ENCODE assay signal across 8 cellular contexts in the genomic region with DNA sequence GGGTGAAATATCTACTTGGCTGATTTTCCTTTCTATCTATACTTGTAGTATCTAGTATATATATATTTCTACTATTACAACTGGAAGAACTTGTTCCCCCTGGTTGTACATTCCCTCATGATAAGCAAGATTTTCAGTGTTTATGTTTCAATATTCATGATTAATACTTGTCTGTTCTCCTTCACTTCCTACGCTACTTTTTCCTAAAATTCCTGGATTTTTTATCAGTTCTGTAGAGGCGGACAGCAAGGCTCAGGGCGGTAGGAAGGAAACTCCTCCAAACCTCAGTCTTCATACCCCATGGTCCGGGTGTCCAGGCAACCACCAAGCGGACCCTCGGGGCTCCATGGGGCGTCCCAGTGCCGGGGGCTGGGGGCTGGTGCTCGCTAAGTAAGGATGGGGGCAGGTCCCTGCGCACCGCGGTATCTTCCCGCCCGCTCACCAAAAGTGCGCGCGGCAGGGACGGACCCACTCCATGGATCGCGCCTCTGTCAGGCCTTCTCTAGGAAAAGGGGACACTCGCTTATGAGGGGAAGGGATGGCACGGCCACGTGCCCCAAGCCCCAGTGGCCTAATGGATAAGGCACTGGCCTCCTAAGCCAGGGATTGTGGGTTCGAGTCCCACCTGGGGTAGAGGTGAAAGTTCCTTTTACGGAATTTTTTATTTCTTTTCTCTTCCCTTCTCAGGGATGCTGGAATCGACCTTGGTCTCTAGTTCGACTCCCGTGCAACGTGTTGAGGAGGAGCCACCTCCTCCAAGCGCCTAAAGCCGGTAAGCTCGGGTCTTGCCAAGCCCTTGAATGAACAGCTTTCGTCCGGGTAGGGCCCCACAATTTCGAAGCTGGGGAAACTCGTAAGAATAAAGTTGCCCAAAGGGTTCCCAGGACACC. TPM values are rescaled to one million over a fixed set of nuclear protein-coding genes. Genes with fewer than 3 reads are reported as not detected.
DNase-seq lines count a peak whose midpoint lies in the region; TF ChIP-seq lines count a peak whose summit lies in the region.

No MANE protein-coding gene starts in this region.

- TF ChIP-seq CTCF in NB4 (IDR thresholded peaks at IDR 0.05; ENCODE audit: low read depth, low read length), result no peak
- no peak for TF ChIP-seq CTCF in SK-N-SH (IDR thresholded peaks at IDR 0.05)
- TF ChIP-seq CTCF in stomach (IDR thresholded peaks at IDR 0.05), result no peak

- peak overlapping the region; percentile 92 for H2AFZ ChIP-seq in SK-N-SH (ENCODE audit: low read depth)
- peak overlapping the region; percentile 98 for H2AFZ ChIP-seq in neuronal stem cell (ENCODE audit: low read length)

- no peak overlapping the region for H2BK12ac ChIP-seq in neuronal stem cell (ENCODE audit: low read length)

- TF ChIP-seq EP300 in SK-N-SH (IDR thresholded peaks at IDR 0.05; ENCODE audit: borderline replicate concordance in 1 of 2, low read depth in 1 of 2, low read length in 1 of 2) (peak in 1 of 2 experiments; percentile 46; a peak in 1 of 4 replicates), stomach (IDR thresholded peaks at IDR 0.05) (no peak)

- H3F3A ChIP-seq in SK-N-SH (replicated peaks; ENCODE audit: insufficient read depth), result peaks cover 44% of the 10 kb centered on the region

- POLR2A ChIA-PET in SK-N-SH (lab: Yijun Ruan, JAX), result interaction anchor here (0.7 to 2.2 kb wide), 5 partner anchors 21 to 256 kb away, joined by 3 to 40 read pairs (median 10); a partner anchor contains a TSS

- peak overlapping the region; percentile 33 for H2AK5ac ChIP-seq in neuronal stem cell (ENCODE audit: low read depth, low read length)

- CTCF ChIA-PET in SK-N-SH (lab: Yijun Ruan, JAX), result interaction anchor here (0.9 to 4.0 kb wide), 15 partner anchors 9 to 168 kb away, joined by 3 to 31 read pairs (median 5); a partner anchor contains a TSS

- no peak overlapping the region for H2BK120ac ChIP-seq in neuronal stem cell (ENCODE audit: low read depth, low read length)

- peaks cover 4% of the 10 kb centered on the region; the same call in 1 of the 2 replicates for H4K20me1 ChIP-seq in SK-N-SH (ENCODE audit: insufficient read depth)

- no peak overlapping the region for H3K14ac ChIP-seq in neuronal stem cell (ENCODE audit: low read length)

- no peak overlapping the region for H2BK15ac ChIP-seq in neuronal stem cell (ENCODE audit: low read length)

- H3K27me3 ChIP-seq in SK-N-SH (ENCODE audit: insufficient read depth) (no peaks in the 10 kb centered on the region), neuronal stem cell (ENCODE audit: control insufficient read depth in 3 of 3, insufficient read depth in 3 of 3, low read depth in 1 of 3, low read length in 3 of 3) (peaks cover 0 to 2% (median 0%) of the 10 kb centered on the region in 3 experiments), stomach (no peaks in the 10 kb centered on the region)

- H3K79me1 ChIP-seq in neuronal stem cell (ENCODE audit: low read depth, low read length), result no peaks in the 10 kb centered on the region

- H2BK5ac ChIP-seq in neuronal stem cell (ENCODE audit: low read length), result no peak overlapping the region

- no peaks in the 10 kb centered on the region for H3K79me2 ChIP-seq in SK-N-SH (ENCODE audit: insufficient read depth)

- no peak overlapping the region for H3K23ac ChIP-seq in neuronal stem cell (ENCODE audit: low read depth, low read length, poor library complexity)

- H3K4me2 ChIP-seq in SK-N-SH (peak overlapping the region; percentile 89), neuronal stem cell (ENCODE audit: insufficient read depth, low read length, poor library complexity, severe bottlenecking) (peak overlapping the region; percentile 51)

- DNase-seq in DMS153 (lab: John Stamatoyannopoulos, UW) (peak; percentile 89), HCEC 1CT (peak; percentile 83), NB4 (ENCODE audit: low read depth) (peak; percentile 87), SK-N-SH (peak; percentile 90), germinal center (ENCODE audit: low spot score) (peak; percentile 55), neuronal stem cell (ENCODE audit: low spot score) (peak; percentile 98), stomach (peak; percentile 90)
- DNase-seq in activated naive CD4-positive, alpha-beta T cell treated with anti-CD3 and anti-CD28 coated beads, Interleukin-2, amount 50 U/mL, for 16 hours, result peak; percentile 87

- WGBS in SK-N-SH (ENCODE audit: low lambda C conversion rate), result under 1% methylated on average over 36 of the region's 36 CpGs
- no CpG with 5 or more reads among the region's 36 CpGs for WGBS in neuronal stem cell (ENCODE audit: extremely low coverage in 2 of 2, insufficient read length in 2 of 2, insufficient replicate concordance in 1 of 2), 2 donors
- 1 to 2% (median 1%) methylated on average over 25 to 36 of the region's 36 CpGs for WGBS in stomach, 5 donors

- intact Hi-C loops in stomach (cut with DNase I; ENCODE audit: low total_unique reads), result no loop called here

- no peak overlapping the region for H4K91ac ChIP-seq in neuronal stem cell (ENCODE audit: low read depth, low read length, poor library complexity)

- no peaks in the 10 kb centered on the region for H3K9me2 ChIP-seq in SK-N-SH

- H3K4ac ChIP-seq in neuronal stem cell (ENCODE audit: low read length), result no peak overlapping the region

- no peak for TF ChIP-seq POLR2A in NB4 (IDR thresholded peaks at IDR 0.05; ENCODE audit: extremely low read depth, insufficient read length)
- no peak for TF ChIP-seq POLR2A in stomach (IDR thresholded peaks at IDR 0.05)

- peak overlapping the region; percentile 89 for H3K4me3 ChIP-seq in NB4 (ENCODE audit: low read depth, low read length)
- peak overlapping the region; percentile 67 to 98 for H3K4me3 ChIP-seq in SK-N-SH (ENCODE audit: low read depth in 2 of 2, low read length in 1 of 2)
- peak overlapping the region; percentile 74 to 99 for H3K4me3 ChIP-seq in neuronal stem cell (ENCODE audit: low read length in 2 of 2)
- peak overlapping the region; percentile 57 to 75 (median 66) for H3K4me3 ChIP-seq in stomach

- H3K4me1 ChIP-seq in SK-N-SH (ENCODE audit: control insufficient read depth in 1 of 2, insufficient read depth in 2 of 2, low read depth in 1 of 2, low read length in 1 of 2) (peaks cover 0 to 22% of the 10 kb centered on the region in 2 experiments; a peak in 1 of 4 replicates), neuronal stem cell (ENCODE audit: control insufficient read depth in 2 of 2, insufficient read depth in 1 of 2, low read depth in 1 of 2, low read length in 2 of 2) (peaks cover 4% of the 10 kb centered on the region in 2 donors), stomach (peaks cover 28 to 54% (median 49%) of the 10 kb centered on the region in 4 donors)

- H3K27ac ChIP-seq in SK-N-SH (ENCODE audit: low read depth in 2 of 2, low read length in 1 of 2) (peak overlapping the region; percentile 75 to 92), neuronal stem cell (replicated peaks; ENCODE audit: low read length) (peak overlapping the region; percentile 76), stomach (peak overlapping the region; percentile 86 to 95 (median 90))

- H3K36me3 ChIP-seq in SK-N-SH (replicated peaks in 1 of 2; ENCODE audit: control insufficient read depth in 1 of 2, insufficient read depth in 2 of 2, low read length in 1 of 2) (peaks cover under 1 to 2% of the 10 kb centered on the region in 2 experiments), neuronal stem cell (replicated peaks in 1 of 2; ENCODE audit: control insufficient read depth in 2 of 2, insufficient read depth in 2 of 2, low read length in 2 of 2) (peaks cover 4 to 7% of the 10 kb centered on the region in 2 donors), stomach (peaks cover 4 to 9% (median 7%) of the 10 kb centered on the region in 4 donors)

- H3K9ac ChIP-seq in SK-N-SH (peak overlapping the region; percentile 93), neuronal stem cell (ENCODE audit: low read depth, low read length, poor library complexity) (peak overlapping the region; percentile 87)

- H3K18ac ChIP-seq in neuronal stem cell (ENCODE audit: low read length), result peak overlapping the region; percentile 98

- no peak for TF ChIP-seq RAD21 in SK-N-SH (IDR thresholded peaks at IDR 0.05; ENCODE audit: low read length)

- no peak overlapping the region for H4K8ac ChIP-seq in neuronal stem cell (ENCODE audit: low read depth, low read length)

- H3K9me3 ChIP-seq in SK-N-SH, result peaks cover 5% of the 10 kb centered on the region; the same call in 1 of the 2 replicates
- peaks cover 2 to 10% of the 10 kb centered on the region in 2 donors for H3K9me3 ChIP-seq in neuronal stem cell (replicated peaks in 1 of 2; ENCODE audit: control insufficient read depth in 2 of 2, insufficient read depth in 1 of 2, low read depth in 1 of 2, low read length in 2 of 2)
- peaks cover 0 to 9% (median 0%) of the 10 kb centered on the region in 4 donors for H3K9me3 ChIP-seq in stomach

RNA-seq across cellular contexts. Expression of a gene that starts 13.2 kb away (rescaled TPM):
- polyA plus RNA-seq in SK-N-SH (2012; rRNA removed) (354 and 454 TPM in 2 replicates), stomach (100 to 1,000 TPM; 474 to 681 (median 546) TPM)
- polyA plus RNA-seq in SK-N-SH (2012; cell fraction: cytosol; rRNA removed), result 479 and 520 TPM in 2 replicates
- polyA plus RNA-seq in SK-N-SH (2012; cell fraction: nucleus; rRNA removed), result 154 and 185 TPM in 2 replicates
- polyA plus RNA-seq in neuronal stem cell (2013, experiment 1 of 2), result 310 TPM
- 301 TPM for polyA plus RNA-seq in neuronal stem cell (2013, experiment 2 of 2)
- total RNA-seq in stomach, result 100 to 1,000 TPM in 4 of 5 donors, 10 to 100 TPM in 1; 77.0 to 307 (median 205) TPM

RNA-seq across cellular contexts. Expression of a gene that starts 13.4 kb away (rescaled TPM):
- polyA plus RNA-seq in SK-N-SH (2012; rRNA removed) (27.5 and 34.2 TPM in 2 replicates), stomach (10 to 100 TPM; 10.6 to 13.1 (median 11.2) TPM)
- polyA plus RNA-seq in SK-N-SH (2012; cell fraction: cytosol; rRNA removed), result 22.2 and 28.7 TPM in 2 replicates
- polyA plus RNA-seq in SK-N-SH (2012; cell fraction: nucleus; rRNA removed), result 25.7 and 26.5 TPM in 2 replicates
- 24.7 TPM for polyA plus RNA-seq in neuronal stem cell (2013, experiment 1 of 2)
- polyA plus RNA-seq in neuronal stem cell (2013, experiment 2 of 2), result 24.7 TPM
- 10 to 100 TPM in 4 of 5 donors, 1 to 10 TPM in 1; 9.9 to 25.8 (median 12.5) TPM for total RNA-seq in stomach

RNA-seq across cellular contexts. Expression of a gene that starts 21.1 kb away (rescaled TPM):
- polyA plus RNA-seq in SK-N-SH (2012; rRNA removed) (87.3 and 89.2 TPM in 2 replicates), stomach (10 to 100 TPM; 42.1 to 57.1 (median 48.7) TPM)
- polyA plus RNA-seq in SK-N-SH (2012; cell fraction: cytosol; rRNA removed), result 86.8 and 89.7 TPM in 2 replicates
- polyA plus RNA-seq in SK-N-SH (2012; cell fraction: nucleus; rRNA removed), result 31.8 and 37.9 TPM in 2 replicates
- polyA plus RNA-seq in neuronal stem cell (2013, experiment 1 of 2), result 34.0 TPM
- polyA plus RNA-seq in neuronal stem cell (2013, experiment 2 of 2), result 32.1 TPM
- 10 to 100 TPM in 4 of 5 donors, 1 to 10 TPM in 1; 6.7 to 69.0 (median 29.2) TPM for total RNA-seq in stomach

RNA-seq across cellular contexts. Expression of a gene that starts 46.2 kb away (rescaled TPM):
- polyA plus RNA-seq in SK-N-SH (2012; rRNA removed) (18.6 and 21.2 TPM in 2 replicates), stomach (10 to 100 TPM in 1 of 3 donors, 1 to 10 TPM in 2; 4.4 to 18.9 (median 6.1) TPM)
- polyA plus RNA-seq in SK-N-SH (2012; cell fraction: cytosol; rRNA removed), result 9.6 and 15.3 TPM in 2 replicates
- 25.0 and 29.9 TPM in 2 replicates for polyA plus RNA-seq in SK-N-SH (2012; cell fraction: nucleus; rRNA removed)
- 12.6 TPM for polyA plus RNA-seq in neuronal stem cell (2013, experiment 1 of 2)
- 12.5 TPM for polyA plus RNA-seq in neuronal stem cell (2013, experiment 2 of 2)
- total RNA-seq in stomach, result 10 to 100 TPM in 4 of 5 donors, 1 to 10 TPM in 1; 4.8 to 78.8 (median 11.7) TPM

RNA-seq across cellular contexts. Expression of a gene that starts 54.2 kb away (rescaled TPM):
- polyA plus RNA-seq in SK-N-SH (2012; rRNA removed) (0.03 and 0.06 TPM in 2 replicates), stomach (1 to 10 TPM; 6.8 to 9.0 (median 7.9) TPM)
- 0.03 TPM in 1 of 2 replicates, not detected in the other for polyA plus RNA-seq in SK-N-SH (2012; cell fraction: cytosol; rRNA removed)
- 0.06 TPM in 1 of 2 replicates, not detected in the other for polyA plus RNA-seq in SK-N-SH (2012; cell fraction: nucleus; rRNA removed)
- 7.7 TPM for polyA plus RNA-seq in neuronal stem cell (2013, experiment 1 of 2)
- 7.9 TPM for polyA plus RNA-seq in neuronal stem cell (2013, experiment 2 of 2)
- 100 to 1,000 TPM in 1 of 5 donors, 10 to 100 TPM in 4; 30.3 to 132 (median 57.1) TPM for total RNA-seq in stomach

Comparison
In these comparisons a context has a peak if more than half of its experiments do, and no peak if none do; other contexts are left out.
1. Peak in every context shown above with its lines: DNase-seq, H3K4me3 ChIP-seq and H3K27ac ChIP-seq.